In genomic region chr12:90712671-90713070, GRCh38 we compare ENCODE assay signal across 22 cellular contexts.
DNase-seq lines count a peak whose midpoint lies in the region; ATAC-seq lines count a peak whose summit lies in the region.
"Had no signal": no experiment of that assay in that cellular context is flagged by ENCODE, and none has a peak within 500 bp of the region (broad histone marks: within the 10 kb centered on the region; RNA-seq: fewer than 3 reads in every experiment).

No MANE protein-coding gene starts in this region.

- ATAC-seq in left ventricle myocardium superior (peak; percentile 47), right cardiac atrium (no peak), GM18870 (IDR thresholded peaks at IDR 0.05; ENCODE audit: unreplicated experiment) (no peak), HG02642 (IDR thresholded peaks at IDR 0.05; ENCODE audit: poor library complexity, unreplicated experiment) (no peak)
- ATAC-seq: activated CD4-positive, alpha-beta T cell treated with anti-CD3 and anti-CD28 coated beads for 36 hours; activated CD8-positive, alpha-beta memory T cell treated with anti-CD3 and anti-CD28 coated beads, Interleukin-2, amount 10 ng/mL, durations not matched to agents 7 days and 5 days; activated T-helper 17 cell treated with anti-CD3 and anti-CD28 coated beads, Interleukin-2, amount 50 U/mL, for 72 hours; body of pancreas; right lobe of liver had no signal

- no peaks in the 10 kb centered on the region for H3K27me3 ChIP-seq in right cardiac atrium (ENCODE audit: control insufficient read depth, insufficient read depth)
- H3K27me3 ChIP-seq: body of pancreas, right lobe of liver had no signal

- H3K9me3 ChIP-seq in right cardiac atrium (ENCODE audit: control insufficient read depth, low read length): no peaks in the 10 kb centered on the region
- H3K9me3 ChIP-seq: body of pancreas, right lobe of liver had no signal

- intact Hi-C loops in left ventricle myocardium superior (cut with micrococcal nuclease) (no loop called here), right cardiac atrium (cut with DNase I) (no loop called here)

- H3K4me1 ChIP-seq in right cardiac atrium (ENCODE audit: control insufficient read depth, insufficient read depth, low read length): no peaks in the 10 kb centered on the region
- H3K4me1 ChIP-seq: body of pancreas, right lobe of liver had no signal

- 43% methylated on average over 2 of the region's 2 CpGs for WGBS in right cardiac atrium

- H3K27ac ChIP-seq in right cardiac atrium (ENCODE audit: low read length): no peak overlapping the region
- H3K27ac ChIP-seq: body of pancreas, KMS-11, right lobe of liver, RWPE1 had no signal

- DNase-seq in left ventricle myocardium superior (no peak), right cardiac atrium (no peak), RPMI7951 (ENCODE audit: low read depth) (peak; percentile 3), glomerular visceral epithelial cell (ENCODE audit: extremely low spot score) (peak; percentile 2), NCI-H2081 (lab: John Stamatoyannopoulos, UW) (no peak), Ammon's horn (ENCODE audit: low spot score) (no peak)
- DNase-seq: activated CD4-positive, alpha-beta T cell treated with anti-CD3 and anti-CD28 coated beads for 36 hours; activated CD8-positive, alpha-beta memory T cell treated with anti-CD3 and anti-CD28 coated beads, Interleukin-2, amount 10 ng/mL, durations not matched to agents 7 days and 5 days; activated naive CD8-positive, alpha-beta T cell treated with anti-CD3 and anti-CD28 coated beads for 36 hours; body of pancreas; cortex of kidney; NCI-H1092; NCI-H2029 treated with DMSO at 0.1 percent for 48 hours; NCI-H446; occipital lobe; right lobe of liver; substantia nigra had no signal

- no peak overlapping the region for H3K4me3 ChIP-seq in right cardiac atrium (ENCODE audit: low read length)
- H3K4me3 ChIP-seq: body of pancreas, right lobe of liver had no signal

Comparison
In these comparisons a context has a peak if more than half of its experiments do, and no peak if none do; other contexts are left out.
1. DNase-seq: peak in RPMI7951 (single experiment) and glomerular visceral epithelial cell (single experiment); none in left ventricle myocardium superior (single experiment), right cardiac atrium (0 of 3), NCI-H2081 (0 of 2) and Ammon's horn (single experiment).